ENCODE assay signal across 14 cellular contexts in genomic region chr9:113528811-113529210, GRCh38.
"Had no signal": no experiment of that assay in that cellular context is flagged by ENCODE, and none has a peak within 500 bp of the region (broad histone marks: within the 10 kb centered on the region; RNA-seq: fewer than 3 reads in every experiment).

No MANE protein-coding gene starts in this region.

- H3K9me3 ChIP-seq: heart left ventricle had no signal

- H3K36me3 ChIP-seq: cardiac muscle cell had no signal

- H3K27me3 Mint-ChIP-seq: activated naive CD8-positive, alpha-beta T cell treated with anti-CD3 and anti-CD28 coated beads for 36 hours; progenitor cell of endocrine pancreas; stimulated activated naive CD8-positive, alpha-beta T cell treated with anti-CD3 and anti-CD28 coated beads, Interleukin-15, amount 100 ng/mL, for 72 hours had no signal

- H3K27ac Mint-ChIP-seq: activated naive CD8-positive, alpha-beta T cell treated with anti-CD3 and anti-CD28 coated beads for 36 hours; progenitor cell of endocrine pancreas; stimulated activated naive CD8-positive, alpha-beta T cell treated with anti-CD3 and anti-CD28 coated beads, Interleukin-15, amount 100 ng/mL, for 72 hours had no signal

- ATAC-seq: stimulated activated naive CD8-positive, alpha-beta T cell treated with anti-CD3 and anti-CD28 coated beads, Interleukin-15, amount 100 ng/mL, for 72 hours had no signal

- H3K4me3 ChIP-seq: cardiac muscle cell, coronary artery, heart left ventricle, lung had no signal

- H3K27me3 ChIP-seq: cardiac muscle cell, heart left ventricle had no signal

- H3K4me3 Mint-ChIP-seq: activated naive CD8-positive, alpha-beta T cell treated with anti-CD3 and anti-CD28 coated beads for 36 hours; neural crest cell; stimulated activated naive CD8-positive, alpha-beta T cell treated with anti-CD3 and anti-CD28 coated beads, Interleukin-15, amount 100 ng/mL, for 72 hours had no signal

- DNase-seq: activated CD4-positive, alpha-beta T cell treated with anti-CD3 and anti-CD28 coated beads for 1 hour; activated CD4-positive, alpha-beta T cell treated with anti-CD3 and anti-CD28 coated beads, Interleukin-2, amount 50 U/mL, for 48 hours; activated naive CD4-positive, alpha-beta T cell; activated naive CD8-positive, alpha-beta T cell treated with anti-CD3 and anti-CD28 coated beads for 36 hours; amniotic stem cell; stimulated activated CD4-positive, alpha-beta T cell treated with anti-CD3 and anti-CD28 coated beads, Interleukin-2, amount 100 ng/mL, for 48 hours; stimulated activated naive CD8-positive, alpha-beta T cell treated with anti-CD3 and anti-CD28 coated beads, Interleukin-15, amount 100 ng/mL, for 72 hours; WERI-Rb-1 had no signal

- H3K9me3 Mint-ChIP-seq: activated naive CD8-positive, alpha-beta T cell treated with anti-CD3 and anti-CD28 coated beads for 36 hours; neural crest cell; stimulated activated naive CD8-positive, alpha-beta T cell treated with anti-CD3 and anti-CD28 coated beads, Interleukin-15, amount 100 ng/mL, for 72 hours had no signal

- H3K27ac ChIP-seq: cardiac muscle cell, coronary artery, WERI-Rb-1 had no signal
